8 cellular contexts compared by ENCODE assay signal in the genomic region with DNA sequence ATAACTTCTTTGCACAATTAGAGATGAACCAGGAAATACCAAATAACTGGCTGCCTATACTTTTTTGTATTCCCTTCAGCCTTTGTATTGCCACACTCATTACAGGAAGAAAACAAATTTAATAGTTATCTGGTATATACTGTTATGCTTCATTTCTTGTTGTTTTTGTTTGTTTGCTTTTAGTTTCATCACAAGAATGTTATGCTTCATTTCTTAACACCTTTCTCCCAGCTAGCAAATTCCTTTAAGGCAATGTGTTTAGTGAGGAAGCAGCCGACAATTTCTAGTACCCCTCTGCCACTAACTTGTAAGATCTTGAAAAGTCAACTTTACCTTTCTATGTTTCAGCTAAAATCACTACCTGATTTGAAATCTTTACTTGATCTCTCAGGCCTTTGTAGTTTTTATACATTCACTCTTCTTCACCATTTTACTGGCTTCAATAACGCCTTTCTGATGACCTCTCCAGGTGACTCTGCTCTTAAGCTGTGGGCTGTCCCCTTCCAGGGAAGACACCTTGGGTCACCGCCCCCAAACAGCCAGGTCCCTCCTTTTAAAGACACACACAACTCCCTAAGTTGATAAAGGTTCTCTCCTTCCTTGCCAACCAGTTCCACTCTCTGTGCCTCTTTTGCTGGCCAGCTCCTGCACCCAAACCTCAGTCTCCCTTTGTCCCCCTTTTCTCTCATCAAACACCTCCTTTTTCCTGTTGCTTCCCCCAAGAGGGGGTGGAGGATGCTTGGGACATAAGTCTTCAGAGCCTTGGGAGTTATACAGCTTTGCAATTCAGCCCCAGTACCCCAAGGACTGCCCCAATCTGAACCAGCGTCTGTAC. TPM values are rescaled to one million over a fixed set of nuclear protein-coding genes. Genes with fewer than 3 reads are reported as not detected.
DNase-seq lines count a peak whose midpoint lies in the region; ATAC-seq and TF ChIP-seq lines count a peak whose summit lies in the region.

No MANE protein-coding gene starts in this region.

- H3K27me3 ChIP-seq in HL-60 (ENCODE audit: insufficient read depth, poor library complexity, severe bottlenecking) (no peaks in the 10 kb centered on the region), mucosa of rectum (ENCODE audit: control insufficient read depth in 2 of 2, insufficient read depth in 2 of 2, low read length in 2 of 2) (no peaks in the 10 kb centered on the region)

- ATAC-seq in GM18868 (IDR thresholded peaks at IDR 0.05; ENCODE audit: unreplicated experiment), result peak; percentile 55

- peak overlapping the region; percentile 64 for H3K4me3 ChIP-seq in HL-60 (replicated peaks; ENCODE audit: insufficient read depth, low read length)
- H3K4me3 ChIP-seq in epithelial cell of proximal tubule (ENCODE audit: low read depth, low read length), result peak overlapping the region; percentile 69
- H3K4me3 ChIP-seq in mucosa of rectum (ENCODE audit: low read length in 2 of 2), result peak overlapping the region; percentile 77 to 99

- H3K4me1 ChIP-seq in mucosa of rectum (ENCODE audit: control insufficient read depth in 2 of 2, insufficient read depth in 2 of 2, low read length in 2 of 2), result peaks cover 4 to 12% of the 10 kb centered on the region in 2 donors

- no peaks in the 10 kb centered on the region for H3K9me3 ChIP-seq in mucosa of rectum (ENCODE audit: control insufficient read depth in 2 of 2, low read length in 2 of 2)

- peak overlapping the region; percentile 66 for H3K27ac ChIP-seq in HL-60 (replicated peaks)
- peak overlapping the region; percentile 86 to 88 for H3K27ac ChIP-seq in mucosa of rectum (ENCODE audit: low read depth in 2 of 2, low read length in 2 of 2)

- no peaks in the 10 kb centered on the region for H3K36me3 ChIP-seq in mucosa of rectum (ENCODE audit: control insufficient read depth in 2 of 2, insufficient read depth in 2 of 2, low read length in 2 of 2)

- peak overlapping the region; percentile 82 to 87 for H3K9ac ChIP-seq in mucosa of rectum (ENCODE audit: low read depth in 1 of 2, low read length in 2 of 2)

- DNase-seq in A172 (ENCODE audit: low spot score) (peak; percentile 71), HL-60 (ENCODE audit: low read depth in 1 of 2, low spot score in 1 of 2) (peak in 1 of 2 experiments; percentile 82), NOMO-1 (lab: John Stamatoyannopoulos, UW; ENCODE audit: unreplicated experiment in 2 of 2) (peak; percentile 68 to 72), epithelial cell of proximal tubule (ENCODE audit: low read depth) (peak; percentile 43)
- DNase-seq in activated CD8-positive, alpha-beta memory T cell treated with anti-CD3 and anti-CD28 coated beads, Interleukin-2, amount 50 U/mL, for 1 hour (ENCODE audit: extremely low read depth), result peak; percentile 26
- DNase-seq in stimulated activated CD8-positive, alpha-beta memory T cell treated with anti-CD3 and anti-CD28 coated beads, Interleukin-7, amount 100 ng/mL, for 4 hours (ENCODE audit: low read depth in 2 of 2), result peak; percentile 53 to 71

- TF ChIP-seq CTCF in HL-60 (IDR thresholded peaks at IDR 0.05; ENCODE audit: insufficient read depth, low read length), result no peak
- no peak for TF ChIP-seq CTCF in epithelial cell of proximal tubule (conservative IDR thresholded peaks at IDR 0.05; ENCODE audit: low read depth, low read length)

RNA-seq across cellular contexts. Expression of a gene that starts 1.2 kb away (rescaled TPM):
- total RNA-seq in A172 (2014; rRNA removed; shearing (Covaris generic)), result 6.0 and 8.2 TPM in 2 replicates
- total RNA-seq in epithelial cell of proximal tubule, result 10.6 and 15.5 TPM in 2 replicates

RNA-seq across cellular contexts. Expression of a gene that starts 48.4 kb away (rescaled TPM):
- 0.26 and 0.55 TPM in 2 replicates for total RNA-seq in A172 (2014; rRNA removed; shearing (Covaris generic))
- total RNA-seq in epithelial cell of proximal tubule, result 2.9 and 9.2 TPM in 2 replicates

RNA-seq across cellular contexts. Expression of a gene that starts 52.2 kb away (rescaled TPM):
- 40.1 and 49.9 TPM in 2 replicates for total RNA-seq in A172 (2014; rRNA removed; shearing (Covaris generic))
- 24.3 and 28.1 TPM in 2 replicates for total RNA-seq in epithelial cell of proximal tubule
